9 cellular contexts compared by ENCODE assay signal in genomic region chr16:4500283-4500682, GRCh38. TPM values are rescaled to one million over a fixed set of nuclear protein-coding genes. Genes with fewer than 3 reads are reported as not detected.
A peak's percentile ranks its signal among the peaks of the same experiment; 100 is the strongest.
DNase-seq lines count a peak whose midpoint lies in the region; ATAC-seq, FAIRE-seq and TF ChIP-seq lines count a peak whose summit lies in the region.
"Had no signal": no experiment of that assay in that cellular context is flagged by ENCODE, and none has a peak within 500 bp of the region (broad histone marks: within the 10 kb centered on the region; RNA-seq: fewer than 3 reads in every experiment).

No MANE protein-coding gene starts in this region.

- TF ChIP-seq RAD21 in HepG2 (CRISPR knock-in tag; IDR thresholded peaks at IDR 0.05), result no peak

- H2AFZ ChIP-seq in HepG2 (ENCODE audit: low read length), result no peak overlapping the region

- no peak overlapping the region for H3K4me3 ChIP-seq in cardiac fibroblast (replicated peaks in 1 of 2; ENCODE audit: low read depth in 2 of 2, low read length in 2 of 2)
- no peak overlapping the region for H3K4me3 ChIP-seq in HepG2 (replicated peaks in 1 of 3; ENCODE audit: insufficient read depth in 1 of 3, low read depth in 2 of 3, low read length in 3 of 3)
- H3K4me3 ChIP-seq in thoracic aorta, result peak overlapping the region; percentile 65

- H3K4me2 ChIP-seq in HepG2 (ENCODE audit: low read depth, low read length), result peak overlapping the region; percentile 45; the same call in 1 of the 2 replicates

- intact Hi-C loops in activated CD8-positive, alpha-beta T cell treated with anti-CD3 and anti-CD28 coated beads for 36 hours (cut with micrococcal nuclease), result no loop called here
- intact Hi-C loops in HepG2 (cut with micrococcal nuclease; ENCODE audit: unreplicated experiment), result no loop called here

- H3K27me3 ChIP-seq in HepG2 (ENCODE audit: control insufficient read depth in 1 of 2, insufficient read depth in 2 of 2, low read length in 2 of 2) (no peaks in the 10 kb centered on the region), thoracic aorta (replicated peaks; ENCODE audit: insufficient read depth) (no peaks in the 10 kb centered on the region)

- H3K4me1 ChIP-seq in HepG2 (ENCODE audit: insufficient read depth, low read length) (peaks cover 46% of the 10 kb centered on the region), thoracic aorta (ENCODE audit: control insufficient read depth in 1 of 2, low read depth in 2 of 2) (peaks cover 18 to 28% of the 10 kb centered on the region in 2 donors)

- H3K4me3 Mint-ChIP-seq in activated CD8-positive, alpha-beta T cell treated with anti-CD3 and anti-CD28 coated beads for 36 hours, result no peak overlapping the region
- no peak overlapping the region for H3K4me3 Mint-ChIP-seq in activated CD8-positive, alpha-beta T cell treated with anti-CD3 and anti-CD28 coated beads, Interleukin-2, amount 10 ng/mL, durations not matched to agents 7 days and 5 days

- no peak for TF ChIP-seq EP300 in HepG2 (IDR thresholded peaks at IDR 0.05; ENCODE audit: low read depth in 2 of 2, low read length in 2 of 2)
- no peak for TF ChIP-seq EP300 in HepG2 (CRISPR knock-in tag; IDR thresholded peaks at IDR 0.05; ENCODE audit: borderline replicate concordance)

- H3K9me3 Mint-ChIP-seq in activated CD8-positive, alpha-beta T cell treated with anti-CD3 and anti-CD28 coated beads for 36 hours, result no peaks in the 10 kb centered on the region
- H3K9me3 Mint-ChIP-seq in activated CD8-positive, alpha-beta T cell treated with anti-CD3 and anti-CD28 coated beads, Interleukin-2, amount 10 ng/mL, durations not matched to agents 7 days and 5 days (ENCODE audit: insufficient read depth), result no peaks in the 10 kb centered on the region

- POLR2A ChIA-PET in activated CD8-positive, alpha-beta T cell treated with anti-CD3 and anti-CD28 coated beads for 36 hours (lab: Charles Lee), result interaction anchor here (0.8 to 2.5 kb wide), 4 partner anchors 13 to 82 kb away, joined by 3 to 20 read pairs (median 5); partner anchors contain the start of gene HMOX2
- POLR2A ChIA-PET in activated CD8-positive, alpha-beta T cell treated with anti-CD3 and anti-CD28 coated beads, Interleukin-2, amount 10 ng/mL, durations not matched to agents 7 days and 5 days (lab: Charles Lee), result interaction anchor here (1.0 to 3.6 kb wide), 7 partner anchors 9 to 24 kb away, joined by 3 to 14 read pairs (median 5); partner anchors contain the start of gene HMOX2
- POLR2A ChIA-PET in HepG2 (lab: Yijun Ruan, JAX), result interaction anchor here (0.9 to 1.5 kb wide), 3 partner anchors 10 to 24 kb away, joined by 3 to 5 read pairs (median 4); partner anchors contain the start of gene HMOX2

- peak; percentile 25 for DNase-seq in activated CD8-positive, alpha-beta T cell treated with anti-CD3 and anti-CD28 coated beads for 36 hours
- no peak for DNase-seq in activated CD8-positive, alpha-beta T cell treated with anti-CD3 and anti-CD28 coated beads, Interleukin-2, amount 10 ng/mL, durations not matched to agents 7 days and 5 days
- DNase-seq in cardiac fibroblast (ENCODE audit: low read depth in 2 of 2) (peak; percentile 80 to 87), HepG2 (ENCODE audit: low spot score) (peak; percentile 39), thoracic aorta (ENCODE audit: low spot score) (no peak), T-helper 2 cell (no peak), DMS79 treated with DMSO at 0.1 percent for 48 hours (lab: John Stamatoyannopoulos, UW) (no peak)

- H3K4me1 Mint-ChIP-seq in activated CD8-positive, alpha-beta T cell treated with anti-CD3 and anti-CD28 coated beads for 36 hours (ENCODE audit: low read depth), result peaks cover 81% of the 10 kb centered on the region
- peaks cover 72% of the 10 kb centered on the region for H3K4me1 Mint-ChIP-seq in activated CD8-positive, alpha-beta T cell treated with anti-CD3 and anti-CD28 coated beads, Interleukin-2, amount 10 ng/mL, durations not matched to agents 7 days and 5 days (ENCODE audit: low read depth)

- no peak overlapping the region for H3K9ac ChIP-seq in HepG2 (ENCODE audit: insufficient read depth, low read depth, low read length)

- peaks cover 54% of the 10 kb centered on the region for H3K79me2 ChIP-seq in HepG2 (ENCODE audit: insufficient read depth, low read length)

- CTCF ChIA-PET in activated CD8-positive, alpha-beta T cell treated with anti-CD3 and anti-CD28 coated beads for 36 hours (lab: Charles Lee), result interaction anchor here (1.4 to 3.0 kb wide), 10 partner anchors 11 to 182 kb away, joined by 3 to 12 read pairs (median 7); partner anchors contain the start of genes HMOX2 and MGRN1
- CTCF ChIA-PET in activated CD8-positive, alpha-beta T cell treated with anti-CD3 and anti-CD28 coated beads, Interleukin-2, amount 10 ng/mL, durations not matched to agents 7 days and 5 days (lab: Charles Lee), result interaction anchor here (1.6 to 12.1 kb wide), 6 partner anchors 10 to 124 kb away, joined by 7 to 173 read pairs (median 9); partner anchors contain the start of genes HMOX2, MGRN1 and NMRAL1
- CTCF ChIA-PET in HepG2 (lab: Yijun Ruan, JAX; ENCODE audit: low intra/inter-chr PET ratio, low total read pairs), result no interaction called here

- no peaks in the 10 kb centered on the region for H3K27me3 Mint-ChIP-seq in activated CD8-positive, alpha-beta T cell treated with anti-CD3 and anti-CD28 coated beads for 36 hours
- no peaks in the 10 kb centered on the region for H3K27me3 Mint-ChIP-seq in activated CD8-positive, alpha-beta T cell treated with anti-CD3 and anti-CD28 coated beads, Interleukin-2, amount 10 ng/mL, durations not matched to agents 7 days and 5 days (ENCODE audit: low read depth)

- H3K27ac ChIP-seq in HepG2 (ENCODE audit: extremely low read length, insufficient read depth, low read length) (peak overlapping the region; percentile 37), thoracic aorta (peak overlapping the region; percentile 86 to 89)
- H3K27ac ChIP-seq: VCaP had no signal

- H3K9me3 ChIP-seq in HepG2 (ENCODE audit: low read length) (no peaks in the 10 kb centered on the region), thoracic aorta (no peaks in the 10 kb centered on the region)

- FAIRE-seq in HepG2 (lab: Jason Lieb, UNC), result no peak

- H3K36me3 ChIP-seq in HepG2 (replicated peaks in 1 of 2; ENCODE audit: control insufficient read depth in 1 of 2, insufficient read depth in 2 of 2, low read length in 2 of 2), result peaks cover 5 to 10% of the 10 kb centered on the region in 2 experiments; a peak in 4 of 5 replicates
- no peaks in the 10 kb centered on the region for H3K36me3 ChIP-seq in thoracic aorta

- in situ Hi-C loops in HepG2 (cut with HindIII; ENCODE audit: extremely low pct_ligation_motif_present, low pct_unique_long_range_greater_than_20kb), result loop anchor here (25.0 kb wide), 1 partner anchor 462 kb away; the partner anchor contains the start of gene SEC14L5

- BruUV-seq in HepG2 (replicated peaks; lab: Mats Ljungman, UMichigan), result no TSS peak

- H3K27ac Mint-ChIP-seq in activated CD8-positive, alpha-beta T cell treated with anti-CD3 and anti-CD28 coated beads for 36 hours, result no peak overlapping the region
- H3K27ac Mint-ChIP-seq in activated CD8-positive, alpha-beta T cell treated with anti-CD3 and anti-CD28 coated beads, Interleukin-2, amount 10 ng/mL, durations not matched to agents 7 days and 5 days, result no peak overlapping the region

- 70% methylated on average over 2 of the region's 3 CpGs for WGBS in HepG2 (ENCODE audit: low lambda C conversion rate)

- H4K20me1 ChIP-seq in HepG2 (ENCODE audit: insufficient read depth, low read length), result peaks cover 7% of the 10 kb centered on the region; the same call in 1 of the 2 replicates

- TF ChIP-seq CTCF in activated CD8-positive, alpha-beta T cell treated with anti-CD3 and anti-CD28 coated beads for 36 hours (IDR thresholded peaks at IDR 0.05), result no peak
- TF ChIP-seq CTCF in cardiac fibroblast (IDR thresholded peaks at IDR 0.05; ENCODE audit: low read depth, low read length) (no peak), HepG2 (CRISPR knock-in tag; IDR thresholded peaks at IDR 0.05) (no peak), thoracic aorta (IDR thresholded peaks at IDR 0.05) (no peak)

- no peak for TF ChIP-seq POLR2A in HepG2 (IDR thresholded peaks at IDR 0.05; ENCODE audit: insufficient read depth in 1 of 2, low read depth in 2 of 2, low read length in 2 of 2)

- ATAC-seq in activated CD8-positive, alpha-beta T cell treated with anti-CD3 and anti-CD28 coated beads for 36 hours, result peak; percentile 77
- ATAC-seq in activated CD8-positive, alpha-beta T cell treated with anti-CD3 and anti-CD28 coated beads, Interleukin-2, amount 10 ng/mL, durations not matched to agents 7 days and 5 days, result no peak
- peak; percentile 80 for ATAC-seq in HepG2
- ATAC-seq in thoracic aorta (ENCODE audit: insufficient number of reproducible peaks, low FRiP score, low read depth), result no peak
- ATAC-seq in GM21381 (IDR thresholded peaks at IDR 0.05; ENCODE audit: unreplicated experiment), result no peak

- peaks cover 29% of the 10 kb centered on the region for H3K36me3 Mint-ChIP-seq in activated CD8-positive, alpha-beta T cell treated with anti-CD3 and anti-CD28 coated beads for 36 hours (ENCODE audit: low read depth)
- peaks cover 49% of the 10 kb centered on the region for H3K36me3 Mint-ChIP-seq in activated CD8-positive, alpha-beta T cell treated with anti-CD3 and anti-CD28 coated beads, Interleukin-2, amount 10 ng/mL, durations not matched to agents 7 days and 5 days (ENCODE audit: low read depth)

RNA-seq across cellular contexts. Expression of gene HMOX2, which starts 24.1 kb away (rescaled TPM):
- total RNA-seq in activated CD8-positive, alpha-beta T cell treated with anti-CD3 and anti-CD28 coated beads for 36 hours, result 10 to 100 TPM; 64.7 to 65.4 TPM
- total RNA-seq in activated CD8-positive, alpha-beta T cell treated with anti-CD3 and anti-CD28 coated beads, Interleukin-2, amount 10 ng/mL, durations not matched to agents 7 days and 5 days, result 10 to 100 TPM; 92.6 to 97.4 TPM
- total RNA-seq in HepG2 (2016; rRNA removed; fragmentation: Illumina TruSeq; extraction: Trizol) (70.4 and 82.4 TPM in 2 replicates), thoracic aorta (10 to 100 TPM; 35.3 to 43.5 TPM)
- total RNA-seq in HepG2 (2016; cell fraction: cytosol; rRNA removed; fragmentation: Illumina TruSeq; extraction: Trizol; ENCODE audit: low read depth), result 13.1 and 14.4 TPM in 2 replicates
- 66.8 and 82.9 TPM in 2 replicates for total RNA-seq in HepG2 (2016; cell fraction: insoluble cytoplasmic fraction; rRNA removed; fragmentation: Illumina TruSeq; extraction: Trizol)
- 18.9 and 22.2 TPM in 2 replicates for total RNA-seq in HepG2 (2016; cell fraction: membrane; rRNA removed; fragmentation: Illumina TruSeq; extraction: Trizol)
- total RNA-seq in HepG2 (2016; cell fraction: nucleus; rRNA removed; fragmentation: Illumina TruSeq; extraction: Trizol), result 30.8 and 32.4 TPM in 2 replicates
- polyA plus RNA-seq in HepG2 (2011; rRNA removed), result 60.3 and 72.7 TPM in 2 replicates
- 71.7 and 71.8 TPM in 2 replicates for polyA plus RNA-seq in HepG2 (2011; cell fraction: cytosol; rRNA removed)
- 26.0 and 36.8 TPM in 2 replicates for polyA plus RNA-seq in HepG2 (2011; cell fraction: nucleus; rRNA removed)
- polyA plus RNA-seq in HepG2 (2012), result 38.0 and 61.0 TPM in 2 replicates
- 12.6 and 14.1 TPM in 2 replicates for polyA plus RNA-seq in HepG2 (2016; cell fraction: cytosol; fragmentation: Illumina TruSeq; extraction: Trizol; ENCODE audit: low read depth)
- polyA plus RNA-seq in HepG2 (2016; cell fraction: insoluble cytoplasmic fraction; fragmentation: Illumina TruSeq; extraction: Trizol; ENCODE audit: low read depth), result 105 and 111 TPM in 2 replicates
- 15.3 and 17.8 TPM in 2 replicates for polyA plus RNA-seq in HepG2 (2016; cell fraction: membrane; fragmentation: Illumina TruSeq; extraction: Trizol; ENCODE audit: low read depth)
- 44.4 and 56.4 TPM in 2 replicates for polyA plus RNA-seq in HepG2 (2016; cell fraction: nucleus; fragmentation: Illumina TruSeq; extraction: Trizol; ENCODE audit: insufficient read depth, low read depth)
- polyA minus RNA-seq in HepG2 (2011; rRNA and poly(A)+ RNA removed; ENCODE audit: low replicate concordance), result 41.9 and 78.2 TPM in 2 replicates
- polyA minus RNA-seq in HepG2 (2011; cell fraction: cytosol; rRNA and poly(A)+ RNA removed), result 21.1 and 25.6 TPM in 2 replicates
- polyA minus RNA-seq in HepG2 (2011; cell fraction: nucleus; rRNA and poly(A)+ RNA removed), result 14.3 and 27.1 TPM in 2 replicates

RNA-seq across cellular contexts. Expression of gene NMRAL1, which starts 25.9 kb away (rescaled TPM):
- 10 to 100 TPM; 45.3 to 53.6 TPM for total RNA-seq in activated CD8-positive, alpha-beta T cell treated with anti-CD3 and anti-CD28 coated beads for 36 hours
- total RNA-seq in activated CD8-positive, alpha-beta T cell treated with anti-CD3 and anti-CD28 coated beads, Interleukin-2, amount 10 ng/mL, durations not matched to agents 7 days and 5 days, result 10 to 100 TPM; 53.6 to 55.6 TPM
- total RNA-seq in HepG2 (2016; rRNA removed; fragmentation: Illumina TruSeq; extraction: Trizol) (33.1 and 36.7 TPM in 2 replicates), thoracic aorta (10 to 100 TPM; 22.8 to 23.3 TPM)
- total RNA-seq in HepG2 (2016; cell fraction: cytosol; rRNA removed; fragmentation: Illumina TruSeq; extraction: Trizol; ENCODE audit: low read depth), result 60.6 and 75.2 TPM in 2 replicates
- total RNA-seq in HepG2 (2016; cell fraction: insoluble cytoplasmic fraction; rRNA removed; fragmentation: Illumina TruSeq; extraction: Trizol), result 36.3 and 39.9 TPM in 2 replicates
- 52.5 and 64.2 TPM in 2 replicates for total RNA-seq in HepG2 (2016; cell fraction: membrane; rRNA removed; fragmentation: Illumina TruSeq; extraction: Trizol)
- 15.0 and 21.0 TPM in 2 replicates for total RNA-seq in HepG2 (2016; cell fraction: nucleus; rRNA removed; fragmentation: Illumina TruSeq; extraction: Trizol)
- 30.8 and 34.0 TPM in 2 replicates for polyA plus RNA-seq in HepG2 (2011; rRNA removed)
- 41.5 and 57.5 TPM in 2 replicates for polyA plus RNA-seq in HepG2 (2011; cell fraction: cytosol; rRNA removed)
- polyA plus RNA-seq in HepG2 (2011; cell fraction: nucleus; rRNA removed), result 41.3 and 52.4 TPM in 2 replicates
- 17.3 and 21.3 TPM in 2 replicates for polyA plus RNA-seq in HepG2 (2012)
- 75.5 and 80.9 TPM in 2 replicates for polyA plus RNA-seq in HepG2 (2016; cell fraction: cytosol; fragmentation: Illumina TruSeq; extraction: Trizol; ENCODE audit: low read depth)
- 33.0 and 34.1 TPM in 2 replicates for polyA plus RNA-seq in HepG2 (2016; cell fraction: insoluble cytoplasmic fraction; fragmentation: Illumina TruSeq; extraction: Trizol; ENCODE audit: low read depth)
- polyA plus RNA-seq in HepG2 (2016; cell fraction: membrane; fragmentation: Illumina TruSeq; extraction: Trizol; ENCODE audit: low read depth), result 56.8 and 65.7 TPM in 2 replicates
- polyA plus RNA-seq in HepG2 (2016; cell fraction: nucleus; fragmentation: Illumina TruSeq; extraction: Trizol; ENCODE audit: insufficient read depth, low read depth), result 30.1 and 31.9 TPM in 2 replicates
- polyA minus RNA-seq in HepG2 (2011; rRNA and poly(A)+ RNA removed; ENCODE audit: low replicate concordance), result 40.7 and 121 TPM in 2 replicates
- 15.1 and 18.1 TPM in 2 replicates for polyA minus RNA-seq in HepG2 (2011; cell fraction: cytosol; rRNA and poly(A)+ RNA removed)
- polyA minus RNA-seq in HepG2 (2011; cell fraction: nucleus; rRNA and poly(A)+ RNA removed), result 12.9 and 15.0 TPM in 2 replicates

RNA-seq across cellular contexts. Expression of gene CDIP1, which starts 38.3 kb away (rescaled TPM):
- 10 to 100 TPM; 31.9 to 32.2 TPM for total RNA-seq in activated CD8-positive, alpha-beta T cell treated with anti-CD3 and anti-CD28 coated beads for 36 hours
- 10 to 100 TPM; 44.0 to 48.7 TPM for total RNA-seq in activated CD8-positive, alpha-beta T cell treated with anti-CD3 and anti-CD28 coated beads, Interleukin-2, amount 10 ng/mL, durations not matched to agents 7 days and 5 days
- total RNA-seq in HepG2 (2016; rRNA removed; fragmentation: Illumina TruSeq; extraction: Trizol) (56.7 and 62.2 TPM in 2 replicates), thoracic aorta (10 to 100 TPM; 33.2 to 33.5 TPM)
- 10.5 and 11.5 TPM in 2 replicates for total RNA-seq in HepG2 (2016; cell fraction: cytosol; rRNA removed; fragmentation: Illumina TruSeq; extraction: Trizol; ENCODE audit: low read depth)
- 55.3 and 56.3 TPM in 2 replicates for total RNA-seq in HepG2 (2016; cell fraction: insoluble cytoplasmic fraction; rRNA removed; fragmentation: Illumina TruSeq; extraction: Trizol)
- total RNA-seq in HepG2 (2016; cell fraction: membrane; rRNA removed; fragmentation: Illumina TruSeq; extraction: Trizol), result 41.7 and 48.7 TPM in 2 replicates
- total RNA-seq in HepG2 (2016; cell fraction: nucleus; rRNA removed; fragmentation: Illumina TruSeq; extraction: Trizol), result 31.5 and 37.8 TPM in 2 replicates
- polyA plus RNA-seq in HepG2 (2011; rRNA removed), result 31.2 and 39.1 TPM in 2 replicates
- 20.6 and 21.6 TPM in 2 replicates for polyA plus RNA-seq in HepG2 (2011; cell fraction: cytosol; rRNA removed)
- 39.4 and 47.2 TPM in 2 replicates for polyA plus RNA-seq in HepG2 (2011; cell fraction: nucleus; rRNA removed)
- 43.1 and 58.6 TPM in 2 replicates for polyA plus RNA-seq in HepG2 (2012)
- polyA plus RNA-seq in HepG2 (2016; cell fraction: cytosol; fragmentation: Illumina TruSeq; extraction: Trizol; ENCODE audit: low read depth), result 15.1 and 16.9 TPM in 2 replicates
- polyA plus RNA-seq in HepG2 (2016; cell fraction: insoluble cytoplasmic fraction; fragmentation: Illumina TruSeq; extraction: Trizol; ENCODE audit: low read depth), result 81.4 and 109 TPM in 2 replicates
- 45.4 and 52.4 TPM in 2 replicates for polyA plus RNA-seq in HepG2 (2016; cell fraction: membrane; fragmentation: Illumina TruSeq; extraction: Trizol; ENCODE audit: low read depth)
- polyA plus RNA-seq in HepG2 (2016; cell fraction: nucleus; fragmentation: Illumina TruSeq; extraction: Trizol; ENCODE audit: insufficient read depth, low read depth), result 74.4 and 77.5 TPM in 2 replicates
- polyA minus RNA-seq in HepG2 (2011; rRNA and poly(A)+ RNA removed; ENCODE audit: low replicate concordance), result 12.3 and 39.1 TPM in 2 replicates
- polyA minus RNA-seq in HepG2 (2011; cell fraction: cytosol; rRNA and poly(A)+ RNA removed), result 14.7 and 18.7 TPM in 2 replicates
- polyA minus RNA-seq in HepG2 (2011; cell fraction: nucleus; rRNA and poly(A)+ RNA removed), result 18.9 and 22.9 TPM in 2 replicates

RNA-seq across cellular contexts. Expression of gene C16orf96, which starts 55.9 kb away (rescaled TPM):
- under 1 TPM; 0.16 to 0.32 TPM for total RNA-seq in activated CD8-positive, alpha-beta T cell treated with anti-CD3 and anti-CD28 coated beads for 36 hours
- total RNA-seq in activated CD8-positive, alpha-beta T cell treated with anti-CD3 and anti-CD28 coated beads, Interleukin-2, amount 10 ng/mL, durations not matched to agents 7 days and 5 days, result under 1 TPM; 0.13 TPM
- total RNA-seq in HepG2 (2016; rRNA removed; fragmentation: Illumina TruSeq; extraction: Trizol) (not detected in 2 replicates), thoracic aorta (not detected)
- total RNA-seq in HepG2 (2016; cell fraction: cytosol; rRNA removed; fragmentation: Illumina TruSeq; extraction: Trizol; ENCODE audit: low read depth), result not detected in 2 replicates
- 0.02 TPM in 1 of 2 replicates, not detected in the other for total RNA-seq in HepG2 (2016; cell fraction: insoluble cytoplasmic fraction; rRNA removed; fragmentation: Illumina TruSeq; extraction: Trizol)
- 0.06 TPM in 1 of 2 replicates, not detected in the other for total RNA-seq in HepG2 (2016; cell fraction: membrane; rRNA removed; fragmentation: Illumina TruSeq; extraction: Trizol)
- not detected in 2 replicates for total RNA-seq in HepG2 (2016; cell fraction: nucleus; rRNA removed; fragmentation: Illumina TruSeq; extraction: Trizol)
- 0.03 TPM in 2 replicates for polyA plus RNA-seq in HepG2 (2011; rRNA removed)
- 0.01 and 0.03 TPM in 2 replicates for polyA plus RNA-seq in HepG2 (2011; cell fraction: cytosol; rRNA removed)
- 0.09 and 0.10 TPM in 2 replicates for polyA plus RNA-seq in HepG2 (2011; cell fraction: nucleus; rRNA removed)
- polyA plus RNA-seq in HepG2 (2012), result 0.07 and 0.08 TPM in 2 replicates
- not detected in 2 replicates for polyA plus RNA-seq in HepG2 (2016; cell fraction: cytosol; fragmentation: Illumina TruSeq; extraction: Trizol; ENCODE audit: low read depth)
- not detected in 2 replicates for polyA plus RNA-seq in HepG2 (2016; cell fraction: insoluble cytoplasmic fraction; fragmentation: Illumina TruSeq; extraction: Trizol; ENCODE audit: low read depth)
- not detected in 2 replicates for polyA plus RNA-seq in HepG2 (2016; cell fraction: membrane; fragmentation: Illumina TruSeq; extraction: Trizol; ENCODE audit: low read depth)
- 0.15 TPM in 1 of 2 replicates, not detected in the other for polyA plus RNA-seq in HepG2 (2016; cell fraction: nucleus; fragmentation: Illumina TruSeq; extraction: Trizol; ENCODE audit: insufficient read depth, low read depth)
- 0.24 TPM in 1 of 2 replicates, not detected in the other for polyA minus RNA-seq in HepG2 (2011; rRNA and poly(A)+ RNA removed; ENCODE audit: low replicate concordance)
- not detected in 2 replicates for polyA minus RNA-seq in HepG2 (2011; cell fraction: cytosol; rRNA and poly(A)+ RNA removed)
- not detected in 2 replicates for polyA minus RNA-seq in HepG2 (2011; cell fraction: nucleus; rRNA and poly(A)+ RNA removed)

Comparison
In these comparisons a context has a peak if more than half of its experiments do, and no peak if none do; other contexts are left out.
1. ATAC-seq: peak in activated CD8-positive, alpha-beta T cell treated with anti-CD3 and anti-CD28 coated beads for 36 hours (single experiment) and HepG2 (single experiment); none in activated CD8-positive, alpha-beta T cell treated with anti-CD3 and anti-CD28 coated beads, Interleukin-2, amount 10 ng/mL, durations not matched to agents 7 days and 5 days (single experiment), thoracic aorta (single experiment) and GM21381 (single experiment).
2. DNase-seq: peak in activated CD8-positive, alpha-beta T cell treated with anti-CD3 and anti-CD28 coated beads for 36 hours (single experiment), cardiac fibroblast (2 of 2) and HepG2 (single experiment); none in activated CD8-positive, alpha-beta T cell treated with anti-CD3 and anti-CD28 coated beads, Interleukin-2, amount 10 ng/mL, durations not matched to agents 7 days and 5 days (single experiment), thoracic aorta (single experiment), T-helper 2 cell (0 of 5) and DMS79 treated with DMSO at 0.1 percent for 48 hours (single experiment).